In genomic region chr2:12333293-12333692, GRCh38 we compare ENCODE assay signal across 28 cellular contexts.
"Had no signal": no experiment of that assay in that cellular context is flagged by ENCODE, and none has a peak within 500 bp of the region (broad histone marks: within the 10 kb centered on the region; RNA-seq: fewer than 3 reads in every experiment).

No MANE protein-coding gene starts in this region.

- DNase-seq: stimulated activated CD4-positive, alpha-beta T cell treated with anti-CD3 and anti-CD28 coated beads, Interleukin-2, amount 100 ng/mL, for 48 hours; stimulated activated CD4-positive, alpha-beta T cell treated with anti-CD3 and anti-CD28 coated beads, Interleukin-4, amount 100 ng/mL, for 1 hour; stimulated activated CD4-positive, alpha-beta T cell treated with anti-CD3 and anti-CD28 coated beads, Interleukin-4, amount 100 ng/mL, for 24 hours; stimulated activated CD4-positive, alpha-beta T cell treated with anti-CD3 and anti-CD28 coated beads, Interleukin-4, amount 100 ng/mL, for 4 hours; stimulated activated CD8-positive, alpha-beta memory T cell treated with anti-CD3 and anti-CD28 coated beads, Interleukin-4, amount 100 ng/mL, for 48 hours; stimulated activated naive B cell treated with anti-CD40 and anti-IgM and Interleukin-4, amounts not matched to agents 10 μg/mL and 1 μg/mL and 100 μg/mL, for 72 hours; stimulated activated naive CD4-positive, alpha-beta T cell; stimulated activated naive CD4-positive, alpha-beta T cell treated with Interleukin-2 at 50 U/mL for 16 hours; stimulated activated naive CD8-positive, alpha-beta T cell treated with anti-CD3 and anti-CD28 coated beads, Interleukin-15, amount 100 ng/mL, for 72 hours; stimulated activated naive CD8-positive, alpha-beta T cell treated with anti-CD3 and anti-CD28 coated beads, Interleukin-15, Interleukin-2, amounts not matched to agents 100 U/mL and 50 U/mL, for 24 hours; stomach; substantia nigra; testis; thyroid gland; tibial artery; transverse colon; trophoblast cell; upper lobe of left lung; upper lobe of right lung; uterus had no signal

- H3K9me3 Mint-ChIP-seq: stimulated activated effector memory CD8-positive, alpha-beta T cell treated with anti-CD3 and anti-CD28 coated beads, Interleukin-12 subunit alpha, Interleukin-12 subunit beta, amount 100 ng/mL, for 72 hours; stimulated activated naive CD8-positive, alpha-beta T cell treated with anti-CD3 and anti-CD28 coated beads, Interleukin-15, Interleukin-2, amounts not matched to agents 100 ng/mL and 50 ng/mL, for 24 hours had no signal

- H3K4me3 ChIP-seq: stomach, suprapubic skin, testis, thoracic aorta, thyroid gland, tibial artery, tibial nerve, transverse colon, upper lobe of left lung, upper lobe of right lung, uterus, vagina had no signal

- H3K4me3 Mint-ChIP-seq: stimulated activated effector memory CD8-positive, alpha-beta T cell treated with anti-CD3 and anti-CD28 coated beads, Interleukin-12 subunit alpha, Interleukin-12 subunit beta, amount 100 ng/mL, for 72 hours; stimulated activated memory B cell treated with anti-CD40 and anti-IgM and Interleukin-4, amounts not matched to agents 10 μg/mL and 1 μg/mL and 100 μg/mL, for 72 hours; stimulated activated naive B cell treated with anti-CD40 and anti-IgM and Interleukin-4, amounts not matched to agents 10 μg/mL and 1 μg/mL and 100 μg/mL, for 72 hours; stimulated activated naive CD8-positive, alpha-beta T cell treated with anti-CD3 and anti-CD28 coated beads, Interleukin-15, amount 100 ng/mL, for 72 hours; stimulated activated naive CD8-positive, alpha-beta T cell treated with anti-CD3 and anti-CD28 coated beads, Interleukin-15, Interleukin-2, amounts not matched to agents 100 ng/mL and 50 ng/mL, for 24 hours; type B pancreatic cell had no signal

- H3K27ac Mint-ChIP-seq: stimulated activated effector memory CD8-positive, alpha-beta T cell treated with anti-CD3 and anti-CD28 coated beads, Interleukin-12 subunit alpha, Interleukin-12 subunit beta, amount 100 ng/mL, for 72 hours; stimulated activated memory B cell treated with anti-CD40 and anti-IgM and Interleukin-4, amounts not matched to agents 10 μg/mL and 1 μg/mL and 100 μg/mL, for 72 hours; stimulated activated naive B cell treated with anti-CD40 and anti-IgM and Interleukin-4, amounts not matched to agents 10 μg/mL and 1 μg/mL and 100 μg/mL, for 72 hours; stimulated activated naive CD8-positive, alpha-beta T cell treated with anti-CD3 and anti-CD28 coated beads, Interleukin-15, amount 100 ng/mL, for 72 hours; stimulated activated naive CD8-positive, alpha-beta T cell treated with anti-CD3 and anti-CD28 coated beads, Interleukin-15, Interleukin-2, amounts not matched to agents 100 ng/mL and 50 ng/mL, for 24 hours; type B pancreatic cell had no signal

- H3K27me3 Mint-ChIP-seq: stimulated activated memory B cell treated with anti-CD40 and anti-IgM and Interleukin-4, amounts not matched to agents 10 μg/mL and 1 μg/mL and 100 μg/mL, for 72 hours; type B pancreatic cell had no signal

- H3K36me3 Mint-ChIP-seq: stimulated activated effector memory CD8-positive, alpha-beta T cell treated with anti-CD3 and anti-CD28 coated beads, Interleukin-12 subunit alpha, Interleukin-12 subunit beta, amount 100 ng/mL, for 72 hours; stimulated activated memory B cell treated with anti-CD40 and anti-IgM and Interleukin-4, amounts not matched to agents 10 μg/mL and 1 μg/mL and 100 μg/mL, for 72 hours; stimulated activated naive B cell treated with anti-CD40 and anti-IgM and Interleukin-4, amounts not matched to agents 10 μg/mL and 1 μg/mL and 100 μg/mL, for 72 hours; type B pancreatic cell had no signal

- ATAC-seq: stimulated activated effector memory CD8-positive, alpha-beta T cell treated with anti-CD3 and anti-CD28 coated beads, Interleukin-12 subunit alpha, Interleukin-12 subunit beta, amount 100 ng/mL, for 72 hours; stimulated activated memory B cell treated with anti-CD40 and anti-IgM and Interleukin-4, amounts not matched to agents 10 μg/mL and 1 μg/mL and 100 μg/mL, for 72 hours; stimulated activated naive B cell treated with anti-CD40 and anti-IgM and Interleukin-4, amounts not matched to agents 10 μg/mL and 1 μg/mL and 100 μg/mL, for 72 hours; stimulated activated naive CD8-positive, alpha-beta T cell treated with anti-CD3 and anti-CD28 coated beads, Interleukin-15, amount 100 ng/mL, for 72 hours; stimulated activated naive CD8-positive, alpha-beta T cell treated with anti-CD3 and anti-CD28 coated beads, Interleukin-15, Interleukin-2, amounts not matched to agents 100 U/mL and 50 U/mL, for 24 hours; upper lobe of right lung had no signal

- H3K4me1 Mint-ChIP-seq: stimulated activated effector memory CD8-positive, alpha-beta T cell treated with anti-CD3 and anti-CD28 coated beads, Interleukin-12 subunit alpha, Interleukin-12 subunit beta, amount 100 ng/mL, for 72 hours; stimulated activated memory B cell treated with anti-CD40 and anti-IgM and Interleukin-4, amounts not matched to agents 10 μg/mL and 1 μg/mL and 100 μg/mL, for 72 hours had no signal
